ENCODE assay signal across 9 cellular contexts in the genomic region with DNA sequence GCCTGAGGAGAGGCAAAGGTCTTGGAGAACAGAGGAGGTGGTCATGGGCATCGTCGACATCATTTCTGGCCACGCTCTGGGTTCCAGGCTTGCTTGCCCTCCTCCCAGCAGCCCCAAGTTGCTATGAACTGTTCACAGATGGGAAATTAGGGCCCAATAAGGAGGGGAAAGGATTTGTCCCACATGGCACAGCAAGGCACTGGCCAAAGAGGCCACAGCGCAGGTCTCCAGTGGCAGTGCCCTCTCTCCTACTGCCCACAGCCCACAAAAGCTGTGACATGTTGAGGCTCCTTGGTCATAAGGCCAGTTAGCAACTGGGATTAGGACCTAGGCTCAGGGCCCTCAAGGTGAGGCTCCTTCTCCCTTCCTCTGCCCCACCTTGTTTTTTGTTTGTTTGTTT. TPM values are rescaled to one million over a fixed set of nuclear protein-coding genes. Genes with fewer than 3 reads are reported as not detected.
DNase-seq lines count a peak whose midpoint lies in the region; ATAC-seq, FAIRE-seq and TF ChIP-seq lines count a peak whose summit lies in the region.
"Had no signal": no experiment of that assay in that cellular context is flagged by ENCODE, and none has a peak within 500 bp of the region (broad histone marks: within the 10 kb centered on the region; RNA-seq: fewer than 3 reads in every experiment).

No MANE protein-coding gene starts in this region.

- H3K9ac ChIP-seq in BLaER1 (no peak overlapping the region), astrocyte (ENCODE audit: low read length) (no peak overlapping the region)

- FAIRE-seq in astrocyte (lab: Jason Lieb, UNC): no peak

- H3K79me2 ChIP-seq in astrocyte (ENCODE audit: insufficient read depth, low read length): peaks cover 24% of the 10 kb centered on the region

- H3K4me2 ChIP-seq in BLaER1 (peak overlapping the region; percentile 98), astrocyte (ENCODE audit: low read length) (no peak overlapping the region)

- H3K4me3 ChIP-seq in BLaER1: peak overlapping the region; percentile 91; the same call in 1 of the 2 replicates
- no peak overlapping the region for H3K4me3 ChIP-seq in astrocyte (ENCODE audit: insufficient read depth, low read depth, low read length)

- H2AFZ ChIP-seq in astrocyte (ENCODE audit: low read depth, low read length): peak overlapping the region; percentile 34

- DNase-seq in astrocyte (ENCODE audit: low read depth) (no peak), Ammon's horn (ENCODE audit: low spot score) (no peak)

- ATAC-seq in HG02798 (IDR thresholded peaks at IDR 0.05; ENCODE audit: poor library complexity, unreplicated experiment): no peak
- ATAC-seq in HG03378 (IDR thresholded peaks at IDR 0.05; ENCODE audit: unreplicated experiment): no peak
- no peak for ATAC-seq in GM21515 (IDR thresholded peaks at IDR 0.05; ENCODE audit: unreplicated experiment)

- H3K4me3 Mint-ChIP-seq in IgD-negative memory B cell (peak overlapping the region; percentile 93 to 99 (median 96)), astrocyte (ENCODE audit: unreplicated experiment) (no peak overlapping the region), nephron (peak overlapping the region; percentile 89 to 97 (median 94))

- H3K36me3 Mint-ChIP-seq in IgD-negative memory B cell (peaks cover 4% of the 10 kb centered on the region), astrocyte (ENCODE audit: low read depth, unreplicated experiment) (peaks cover 4% of the 10 kb centered on the region), nephron (ENCODE audit: low read depth) (no peaks in the 10 kb centered on the region)

- H3K9me3 Mint-ChIP-seq in IgD-negative memory B cell (no peaks in the 10 kb centered on the region), astrocyte (ENCODE audit: unreplicated experiment) (peaks cover 1% of the 10 kb centered on the region), nephron (no peaks in the 10 kb centered on the region)

- no peak overlapping the region for H3K27ac ChIP-seq in BLaER1
- H3K27ac ChIP-seq in astrocyte (ENCODE audit: low read depth, low read length): no peak overlapping the region
- H3K27ac ChIP-seq: SJCRH30 had no signal

- no peak for TF ChIP-seq CTCF in astrocyte (IDR thresholded peaks at IDR 0.05; ENCODE audit: insufficient read depth, low read depth, low read length)
- no peak for TF ChIP-seq CTCF in nephron (IDR thresholded peaks at IDR 0.05; ENCODE audit: unreplicated experiment in 3 of 3)

- H3K4me1 Mint-ChIP-seq in IgD-negative memory B cell (peaks cover 28 to 47% (median 32%) of the 10 kb centered on the region in 3 donors), astrocyte (ENCODE audit: low read depth, unreplicated experiment) (peaks cover 11% of the 10 kb centered on the region), nephron (peaks cover 16% of the 10 kb centered on the region)

- H3K27me3 Mint-ChIP-seq in IgD-negative memory B cell: no peaks in the 10 kb centered on the region
- H3K27me3 Mint-ChIP-seq in astrocyte (ENCODE audit: low read depth, unreplicated experiment): peaks cover 22% of the 10 kb centered on the region
- H3K27me3 Mint-ChIP-seq in nephron (ENCODE audit: low read depth): peaks cover 32% of the 10 kb centered on the region

- H3K27ac Mint-ChIP-seq in IgD-negative memory B cell: peak overlapping the region; percentile 41 to 91 (median 76)
- H3K27ac Mint-ChIP-seq in astrocyte (ENCODE audit: unreplicated experiment): no peak overlapping the region
- no peak overlapping the region for H3K27ac Mint-ChIP-seq in nephron

- H4K20me1 ChIP-seq in BLaER1 (peaks cover 36% of the 10 kb centered on the region), astrocyte (ENCODE audit: insufficient read depth, low read length) (peaks cover 9% of the 10 kb centered on the region)

- H3K27me3 ChIP-seq in BLaER1: peaks cover 38% of the 10 kb centered on the region
- H3K27me3 ChIP-seq in astrocyte (ENCODE audit: insufficient read depth, low read length): peaks cover 28% of the 10 kb centered on the region

- no peaks in the 10 kb centered on the region for H3K9me3 ChIP-seq in BLaER1
- H3K9me3 ChIP-seq in astrocyte (ENCODE audit: insufficient read depth, low read depth, low read length): no peaks in the 10 kb centered on the region
- H3K9me3 ChIP-seq: SJCRH30 had no signal

- H3K36me3 ChIP-seq in BLaER1 (peaks cover 22% of the 10 kb centered on the region), astrocyte (ENCODE audit: insufficient read depth, low read length) (peaks cover 7% of the 10 kb centered on the region)
- H3K36me3 ChIP-seq: SJCRH30 had no signal

- peaks cover 70% of the 10 kb centered on the region for H3K4me1 ChIP-seq in BLaER1
- H3K4me1 ChIP-seq in astrocyte (ENCODE audit: insufficient read depth, low read length): peaks cover 6% of the 10 kb centered on the region
- H3K4me1 ChIP-seq: SJCRH30 had no signal

RNA-seq across cellular contexts. Expression of a gene that starts 1.6 kb away (rescaled TPM):
- polyA plus RNA-seq in IgD-negative memory B cell: 73.5 TPM
- total RNA-seq in astrocyte: 25.8 and 25.9 TPM in 2 replicates

RNA-seq across cellular contexts. Expression of a gene that starts 3.2 kb away (rescaled TPM):
- polyA plus RNA-seq in IgD-negative memory B cell: 61.7 TPM
- total RNA-seq in astrocyte: 0.36 and 1.1 TPM in 2 replicates

RNA-seq across cellular contexts. Expression of a gene that starts 12.2 kb away (rescaled TPM):
- polyA plus RNA-seq in IgD-negative memory B cell: not detected
- 0.79 and 1.5 TPM in 2 replicates for total RNA-seq in astrocyte

RNA-seq across cellular contexts. Expression of a gene that starts 33.8 kb away (rescaled TPM):
- polyA plus RNA-seq in IgD-negative memory B cell: 0.26 TPM
- 13.3 and 14.7 TPM in 2 replicates for total RNA-seq in astrocyte

Comparison
In these comparisons a context has a peak if more than half of its experiments do, and no peak if none do; other contexts are left out.
1. H3K27ac Mint-ChIP-seq: peak in IgD-negative memory B cell (3 of 3); none in astrocyte (single experiment) and nephron (0 of 3).